In the genomic region with DNA sequence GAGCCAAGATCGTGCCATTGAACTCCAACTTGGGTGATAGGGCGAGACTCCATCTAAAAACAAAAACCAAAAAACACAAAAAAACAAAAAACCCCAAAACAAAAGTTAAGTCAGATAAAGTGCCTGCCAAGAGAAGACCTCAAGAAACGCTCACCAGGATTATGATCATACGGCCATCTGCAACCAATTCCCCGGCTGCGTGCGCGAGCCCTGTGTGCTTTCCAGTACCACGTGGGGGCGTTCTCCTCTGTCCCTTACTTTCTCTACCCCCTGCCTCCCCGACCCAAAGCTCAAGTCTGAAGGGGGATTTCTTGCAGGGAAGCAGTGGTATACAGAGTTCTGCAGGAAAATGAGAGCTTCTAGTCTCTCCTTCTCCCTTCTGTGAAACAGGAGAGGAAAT, we compare ENCODE assay signal across 11 cellular contexts. TPM values are rescaled to one million over a fixed set of nuclear protein-coding genes. Genes with fewer than 3 reads are reported as not detected.
A peak's percentile ranks its signal among the peaks of the same experiment; 100 is the strongest.
DNase-seq lines count a peak whose midpoint lies in the region; ATAC-seq, FAIRE-seq and TF ChIP-seq lines count a peak whose summit lies in the region.
"Had no signal": no experiment of that assay in that cellular context is flagged by ENCODE, and none has a peak within 500 bp of the region (broad histone marks: within the 10 kb centered on the region; RNA-seq: fewer than 3 reads in every experiment).

No MANE protein-coding gene starts in this region.

- H3K27me3 Mint-ChIP-seq in activated CD8-positive, alpha-beta T cell treated with anti-CD3 and anti-CD28 coated beads for 36 hours: peaks cover 24% of the 10 kb centered on the region

- H3K27ac ChIP-seq in Karpas-422 (ENCODE audit: low read length) (no peak overlapping the region), pancreas (no peak overlapping the region)
- H3K27ac ChIP-seq: spleen had no signal

- H3K4me3 ChIP-seq in Karpas-422 (ENCODE audit: low read length) (no peak overlapping the region), mucosa of descending colon (no peak overlapping the region), pancreas (no peak overlapping the region)
- H3K4me3 ChIP-seq: spleen had no signal

- H2AFZ ChIP-seq in Karpas-422 (ENCODE audit: low read length): no peak overlapping the region

- peak; percentile 47 for ATAC-seq in activated CD8-positive, alpha-beta T cell treated with anti-CD3 and anti-CD28 coated beads for 36 hours
- peak; percentile 38 for ATAC-seq in mucosa of descending colon
- ATAC-seq in GM21447 (IDR thresholded peaks at IDR 0.05; ENCODE audit: unreplicated experiment): no peak
- no peak for ATAC-seq in pancreas

- no peak overlapping the region for H3K4me2 ChIP-seq in Karpas-422 (ENCODE audit: low read depth, low read length, poor library complexity, severe bottlenecking)

- no peaks in the 10 kb centered on the region for H3K9me2 ChIP-seq in Karpas-422 (replicated peaks; ENCODE audit: insufficient read depth, low read length)

- H3K4me3 Mint-ChIP-seq in activated CD8-positive, alpha-beta T cell treated with anti-CD3 and anti-CD28 coated beads for 36 hours: no peak overlapping the region
- H3K4me3 Mint-ChIP-seq: CD4-positive, alpha-beta memory T cell had no signal

- CTCF ChIA-PET in activated CD8-positive, alpha-beta T cell treated with anti-CD3 and anti-CD28 coated beads for 36 hours (lab: Charles Lee): interaction anchor here (0.6 to 1.0 kb wide), 5 partner anchors 8 to 501 kb away, joined by 3 read pairs; no protein-coding TSS in a partner anchor

- no peaks in the 10 kb centered on the region for H4K20me1 ChIP-seq in Karpas-422 (ENCODE audit: insufficient read depth, low read depth, low read length)

- H3K4me1 ChIP-seq in Karpas-422 (ENCODE audit: low read length): peaks cover 1% of the 10 kb centered on the region
- no peaks in the 10 kb centered on the region for H3K4me1 ChIP-seq in mucosa of descending colon (ENCODE audit: low read depth)
- H3K4me1 ChIP-seq in pancreas: no peaks in the 10 kb centered on the region

- intact Hi-C loops in activated CD8-positive, alpha-beta T cell treated with anti-CD3 and anti-CD28 coated beads for 36 hours (cut with micrococcal nuclease): loop anchor here (10.0 kb wide), 1 partner anchor 72 kb away; no protein-coding TSS in a partner anchor
- intact Hi-C loops in mucosa of descending colon (cut with DNase I, micrococcal nuclease): no loop called here
- intact Hi-C loops in pancreas (cut with DNase I): no loop called here

- H3K27ac Mint-ChIP-seq in activated CD8-positive, alpha-beta T cell treated with anti-CD3 and anti-CD28 coated beads for 36 hours: no peak overlapping the region
- H3K27ac Mint-ChIP-seq: CD4-positive, alpha-beta memory T cell had no signal

- no peaks in the 10 kb centered on the region for H3K9me3 Mint-ChIP-seq in activated CD8-positive, alpha-beta T cell treated with anti-CD3 and anti-CD28 coated beads for 36 hours

- peak; percentile 39 for DNase-seq in NCI-H748 (lab: John Stamatoyannopoulos, UW; ENCODE audit: unreplicated experiment)
- no peak for DNase-seq in NCI-H748 treated with DMSO at 0.1 percent for 48 hours (lab: John Stamatoyannopoulos, UW)
- DNase-seq in Karpas-422: peak; percentile 82
- peak; percentile 59 for DNase-seq in activated CD8-positive, alpha-beta T cell treated with anti-CD3 and anti-CD28 coated beads for 36 hours
- DNase-seq in mucosa of descending colon: peak in 1 of 3 donors; percentile 29
- DNase-seq in activated CD4-positive, CD25-positive, alpha-beta regulatory T cell (lab: John Stamatoyannopoulos, UW): no peak
- no peak for DNase-seq in pancreas
- DNase-seq: CD4-positive, alpha-beta memory T cell; spleen had no signal

- H3K36me3 Mint-ChIP-seq in activated CD8-positive, alpha-beta T cell treated with anti-CD3 and anti-CD28 coated beads for 36 hours (ENCODE audit: low read depth): no peaks in the 10 kb centered on the region
- H3K36me3 Mint-ChIP-seq: CD4-positive, alpha-beta memory T cell had no signal

- peak; percentile 38 for TF ChIP-seq CTCF in activated CD8-positive, alpha-beta T cell treated with anti-CD3 and anti-CD28 coated beads for 36 hours (IDR thresholded peaks at IDR 0.05)
- no peak for TF ChIP-seq CTCF in mucosa of descending colon (IDR thresholded peaks at IDR 0.05)
- no peak for TF ChIP-seq CTCF in pancreas (IDR thresholded peaks at IDR 0.05)

- peaks cover 11% of the 10 kb centered on the region for H3K4me1 Mint-ChIP-seq in activated CD8-positive, alpha-beta T cell treated with anti-CD3 and anti-CD28 coated beads for 36 hours (ENCODE audit: low read depth)

- no peak overlapping the region for H3K9ac ChIP-seq in Karpas-422 (ENCODE audit: low read length)

- FAIRE-seq in pancreas (lab: Jason Lieb, UNC): no peak
- FAIRE-seq: TTC549 had no signal

- POLR2A ChIA-PET in activated CD8-positive, alpha-beta T cell treated with anti-CD3 and anti-CD28 coated beads for 36 hours (lab: Charles Lee): no interaction called here

- H3K9me3 ChIP-seq in Karpas-422 (ENCODE audit: low read length) (no peaks in the 10 kb centered on the region), mucosa of descending colon (no peaks in the 10 kb centered on the region), pancreas (no peaks in the 10 kb centered on the region)
- H3K9me3 ChIP-seq: spleen had no signal

- H3K36me3 ChIP-seq in Karpas-422 (ENCODE audit: insufficient read depth, low read length): no peaks in the 10 kb centered on the region
- H3K36me3 ChIP-seq in mucosa of descending colon (ENCODE audit: low read depth): no peaks in the 10 kb centered on the region
- no peaks in the 10 kb centered on the region for H3K36me3 ChIP-seq in pancreas
- H3K36me3 ChIP-seq: spleen had no signal

- no peaks in the 10 kb centered on the region for H3K79me2 ChIP-seq in Karpas-422 (ENCODE audit: low read length)

- WGBS in pancreas, 2 donors: 22 to 23% methylated on average over 11 of the region's 11 CpGs

- no peaks in the 10 kb centered on the region for H3K27me3 ChIP-seq in Karpas-422 (ENCODE audit: low read length)
- peaks cover 0 to 4% (median 0%) of the 10 kb centered on the region in 4 donors for H3K27me3 ChIP-seq in pancreas

RNA-seq across cellular contexts. Expression of gene RPS19BP1, which starts 10.5 kb away (rescaled TPM):
- total RNA-seq in Karpas-422 (2014; rRNA removed; shearing (Covaris generic); ENCODE audit: low replicate concordance): 91.1 and 198 TPM in 2 replicates
- total RNA-seq in activated CD8-positive, alpha-beta T cell treated with anti-CD3 and anti-CD28 coated beads for 36 hours: 10 to 100 TPM; 68.5 to 71.7 TPM
- total RNA-seq in mucosa of descending colon (10 to 100 TPM; 59.1 to 77.7 (median 61.2) TPM), pancreas (10 to 100 TPM; 25.9 to 50.8 (median 33.7) TPM)
- 100 to 1,000 TPM; 113 to 117 TPM for polyA plus RNA-seq in pancreas

RNA-seq across cellular contexts. Expression of gene ATF4, which starts 22.7 kb away (rescaled TPM):
- total RNA-seq in Karpas-422 (2014; rRNA removed; shearing (Covaris generic); ENCODE audit: low replicate concordance): 543 and 666 TPM in 2 replicates
- 100 to 1,000 TPM; 518 to 536 TPM for total RNA-seq in activated CD8-positive, alpha-beta T cell treated with anti-CD3 and anti-CD28 coated beads for 36 hours
- 100 to 1,000 TPM; 201 to 581 (median 205) TPM for total RNA-seq in mucosa of descending colon
- total RNA-seq in pancreas: 100 to 1,000 TPM; 155 to 472 (median 217) TPM
- polyA plus RNA-seq in pancreas: 100 to 1,000 TPM; 418 to 423 TPM

RNA-seq across cellular contexts. Expression of gene CACNA1I, which starts 27.5 kb away (rescaled TPM):
- total RNA-seq in Karpas-422 (2014; rRNA removed; shearing (Covaris generic); ENCODE audit: low replicate concordance): not detected in 2 replicates
- total RNA-seq in activated CD8-positive, alpha-beta T cell treated with anti-CD3 and anti-CD28 coated beads for 36 hours: under 1 TPM; 0.07 to 0.09 TPM
- total RNA-seq in mucosa of descending colon: under 1 TPM; 0.19 to 0.41 (median 0.20) TPM
- total RNA-seq in pancreas: under 1 TPM; 0.04 to 0.09 (median 0.06) TPM
- polyA plus RNA-seq in pancreas: under 1 TPM; 0.15 to 0.21 TPM

RNA-seq across cellular contexts. Expression of gene MIEF1, which starts 41.0 kb away (rescaled TPM):
- total RNA-seq in Karpas-422 (2014; rRNA removed; shearing (Covaris generic); ENCODE audit: low replicate concordance): 23.2 and 25.0 TPM in 2 replicates
- total RNA-seq in activated CD8-positive, alpha-beta T cell treated with anti-CD3 and anti-CD28 coated beads for 36 hours: 10 to 100 TPM; 48.2 to 51.1 TPM
- total RNA-seq in mucosa of descending colon: 10 to 100 TPM; 29.8 to 38.4 (median 34.0) TPM
- 10 to 100 TPM in 5 of 6 donors, 1 to 10 TPM in 1; 8.8 to 15.1 (median 12.7) TPM for total RNA-seq in pancreas
- polyA plus RNA-seq in pancreas: 1 to 10 TPM; 6.3 TPM

Comparison
In these comparisons a context has a peak if more than half of its experiments do, and no peak if none do; other contexts are left out.
1. DNase-seq: peak in NCI-H748 (single experiment), Karpas-422 (single experiment) and activated CD8-positive, alpha-beta T cell treated with anti-CD3 and anti-CD28 coated beads for 36 hours (single experiment); none in NCI-H748 treated with DMSO at 0.1 percent for 48 hours (single experiment), activated CD4-positive, CD25-positive, alpha-beta regulatory T cell (0 of 4) and pancreas (0 of 6).
2. ATAC-seq: peak in activated CD8-positive, alpha-beta T cell treated with anti-CD3 and anti-CD28 coated beads for 36 hours (single experiment) and mucosa of descending colon (single experiment); none in GM21447 (single experiment) and pancreas (0 of 4).